Comparison of ENCODE assay signal across 16 cellular contexts in genomic region chr18:54203914-54204313, GRCh38. TPM values are rescaled to one million over a fixed set of nuclear protein-coding genes. Genes with fewer than 3 reads are reported as not detected.
DNase-seq lines count a peak whose midpoint lies in the region; ATAC-seq and TF ChIP-seq lines count a peak whose summit lies in the region.
"Had no signal": no experiment of that assay in that cellular context is flagged by ENCODE, and none has a peak within 500 bp of the region (broad histone marks: within the 10 kb centered on the region; RNA-seq: fewer than 3 reads in every experiment).

No MANE protein-coding gene starts in this region.

- ATAC-seq in GM18502 (IDR thresholded peaks at IDR 0.05; ENCODE audit: poor library complexity, unreplicated experiment) (peak; percentile 49), GM19463 (IDR thresholded peaks at IDR 0.05; ENCODE audit: unreplicated experiment) (peak; percentile 69), HG03064 (IDR thresholded peaks at IDR 0.05; ENCODE audit: low read depth, unreplicated experiment) (peak; percentile 51), activated B cell treated with CpG ODN at 0.5 μM for 24 hours (ENCODE audit: low read depth) (peak; percentile 88), GM19455 (IDR thresholded peaks at IDR 0.05; ENCODE audit: unreplicated experiment) (no peak)
- no peak for ATAC-seq in activated naive CD8-positive, alpha-beta T cell treated with anti-CD3 and anti-CD28 coated beads, Interleukin-2, amount 50 U/mL, for 24 hours
- ATAC-seq: esophagus mucosa had no signal

- H3K4me1 Mint-ChIP-seq in activated B cell treated with CpG ODN at 0.5 μM for 24 hours: peaks cover 54% of the 10 kb centered on the region
- H3K4me1 Mint-ChIP-seq in activated naive CD8-positive, alpha-beta T cell treated with anti-CD3 and anti-CD28 coated beads, Interleukin-2, amount 50 U/mL, for 24 hours: peaks cover 34% of the 10 kb centered on the region

- H3K9me3 Mint-ChIP-seq in activated B cell treated with CpG ODN at 0.5 μM for 24 hours: no peaks in the 10 kb centered on the region
- no peaks in the 10 kb centered on the region for H3K9me3 Mint-ChIP-seq in activated naive CD8-positive, alpha-beta T cell treated with anti-CD3 and anti-CD28 coated beads, Interleukin-2, amount 50 U/mL, for 24 hours
- H3K9me3 Mint-ChIP-seq: activated naive CD8-positive, alpha-beta T cell treated with anti-CD3 and anti-CD28 coated beads for 36 hours had no signal

- CTCF ChIA-PET in activated B cell treated with CpG ODN at 0.5 μM for 24 hours (lab: Charles Lee): interaction anchor here (1.5 kb wide), 1 partner anchor 19 kb away, joined by 3 read pairs; no protein-coding TSS in a partner anchor

- no peak overlapping the region for H3K4me3 Mint-ChIP-seq in activated B cell treated with CpG ODN at 0.5 μM for 24 hours
- H3K4me3 Mint-ChIP-seq in activated naive CD8-positive, alpha-beta T cell treated with anti-CD3 and anti-CD28 coated beads, Interleukin-2, amount 50 U/mL, for 24 hours: no peak overlapping the region
- H3K4me3 Mint-ChIP-seq: activated naive CD8-positive, alpha-beta T cell treated with anti-CD3 and anti-CD28 coated beads for 36 hours had no signal

- DNase-seq in activated B cell treated with CpG ODN at 0.5 μM for 24 hours: no peak
- DNase-seq in NCI-H69 (lab: John Stamatoyannopoulos, UW): no peak
- no peak for DNase-seq in activated naive CD8-positive, alpha-beta T cell treated with anti-CD3 and anti-CD28 coated beads, Interleukin-2, amount 50 U/mL, for 24 hours
- DNase-seq in NCI-H2171 treated with DMSO at 0.1 percent for 48 hours (lab: John Stamatoyannopoulos, UW): no peak
- DNase-seq: activated CD4-positive, alpha-beta T cell treated with anti-CD3 and anti-CD28 coated beads, Interleukin-2, amount 50 U/mL, for 4 hours; activated naive CD8-positive, alpha-beta T cell treated with anti-CD3 and anti-CD28 coated beads for 36 hours; activated T-cell treated with anti-CD3 and anti-CD28 coated beads, Interleukin-2, amount 50 U/mL, for 48 hours; DMS 273 treated with DMSO at 0.1 percent for 48 hours; glutamatergic neuron; mesenchymal stem cell; NCI-H1436 treated with DMSO at 0.1 percent for 48 hours had no signal

- POLR2A ChIA-PET in activated B cell treated with CpG ODN at 0.5 μM for 24 hours (lab: Charles Lee): no interaction called here

- peak overlapping the region; percentile 9 for H3K27ac Mint-ChIP-seq in activated B cell treated with CpG ODN at 0.5 μM for 24 hours
- H3K27ac Mint-ChIP-seq in activated naive CD8-positive, alpha-beta T cell treated with anti-CD3 and anti-CD28 coated beads, Interleukin-2, amount 50 U/mL, for 24 hours: no peak overlapping the region
- H3K27ac Mint-ChIP-seq: activated naive CD8-positive, alpha-beta T cell treated with anti-CD3 and anti-CD28 coated beads for 36 hours had no signal

- no peak for TF ChIP-seq CTCF in activated B cell treated with CpG ODN at 0.5 μM for 24 hours (IDR thresholded peaks at IDR 0.05)

- H3K27me3 Mint-ChIP-seq in activated B cell treated with CpG ODN at 0.5 μM for 24 hours: no peaks in the 10 kb centered on the region
- no peaks in the 10 kb centered on the region for H3K27me3 Mint-ChIP-seq in activated naive CD8-positive, alpha-beta T cell treated with anti-CD3 and anti-CD28 coated beads, Interleukin-2, amount 50 U/mL, for 24 hours
- H3K27me3 Mint-ChIP-seq: activated naive CD8-positive, alpha-beta T cell treated with anti-CD3 and anti-CD28 coated beads for 36 hours had no signal

- intact Hi-C loops in activated B cell treated with CpG ODN at 0.5 μM for 24 hours (cut with micrococcal nuclease): no loop called here

- peaks cover 52% of the 10 kb centered on the region for H3K36me3 Mint-ChIP-seq in activated B cell treated with CpG ODN at 0.5 μM for 24 hours (ENCODE audit: low read depth)
- H3K36me3 Mint-ChIP-seq in activated naive CD8-positive, alpha-beta T cell treated with anti-CD3 and anti-CD28 coated beads, Interleukin-2, amount 50 U/mL, for 24 hours (ENCODE audit: low read depth): peaks cover 46% of the 10 kb centered on the region

RNA-seq across cellular contexts. Expression of gene MBD2, which starts 20.6 kb away (rescaled TPM):
- 146 and 150 TPM in 2 replicates for total RNA-seq in activated B cell treated with CpG ODN at 0.5 μM for 24 hours

Comparison
In these comparisons a context has a peak if more than half of its experiments do, and no peak if none do; other contexts are left out.
1. ATAC-seq: peak in GM18502 (single experiment), GM19463 (single experiment), HG03064 (single experiment) and activated B cell treated with CpG ODN at 0.5 μM for 24 hours (single experiment); none in activated naive CD8-positive, alpha-beta T cell treated with anti-CD3 and anti-CD28 coated beads, Interleukin-2, amount 50 U/mL, for 24 hours (single experiment) and GM19455 (single experiment).